8 cellular contexts compared by ENCODE assay signal in the genomic region with DNA sequence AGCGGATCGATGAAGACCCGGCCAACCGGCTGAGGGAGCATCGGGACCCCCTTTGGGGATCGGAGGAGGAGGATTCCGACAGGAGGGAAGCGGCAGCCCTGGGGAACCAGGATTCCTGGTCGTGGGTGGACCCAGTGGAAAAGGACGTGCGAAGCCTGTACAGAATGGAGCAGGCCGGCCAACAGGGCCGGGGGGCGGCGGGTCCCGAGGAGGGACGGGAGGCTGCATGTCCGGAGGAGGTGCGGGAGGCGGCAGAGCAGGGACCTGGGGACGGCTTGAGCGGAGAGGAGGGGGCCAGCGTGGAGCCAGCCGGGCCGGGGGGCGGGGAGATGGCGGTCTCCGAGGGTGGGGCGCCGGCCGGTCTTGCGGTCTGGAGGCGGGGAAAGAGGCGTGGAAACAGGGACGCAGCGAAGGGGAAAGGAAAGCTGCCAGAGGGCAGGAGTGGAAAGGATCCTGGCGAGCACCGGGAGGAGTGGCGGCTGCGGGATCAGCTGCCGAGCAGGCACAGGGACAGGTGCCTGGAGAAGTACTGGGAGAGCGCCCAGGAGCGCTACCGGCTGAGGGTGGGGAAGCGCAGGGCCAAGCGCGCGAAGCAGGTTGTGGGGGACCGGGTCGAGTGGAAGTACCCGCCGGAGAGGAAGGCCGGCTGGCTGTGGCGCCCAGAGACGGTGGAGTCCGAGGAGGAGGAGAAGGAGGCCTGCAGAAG. TPM values are rescaled to one million over a fixed set of nuclear protein-coding genes. Genes with fewer than 3 reads are reported as not detected.
DNase-seq lines count a peak whose midpoint lies in the region; ATAC-seq and TF ChIP-seq lines count a peak whose summit lies in the region.

Gene ANO5, plus strand, starts transcription at position 444 of the 706 bp plus-strand sequence. CDS start 408 bp downstream, outside the sequence.

- CTCF ChIA-PET in activated naive CD4-positive, alpha-beta T cell treated with anti-CD3 and anti-CD28 coated beads, Interleukin-2, amount 10 ng/mL, durations not matched to agents 7 days and 5 days (lab: Charles Lee), result no interaction called here

- peak within 1 kb of the TSS; percentile 64 for H3K4me3 ChIP-seq in colonic mucosa

- peak within 1 kb of the TSS; percentile 58 to 66 for H3K9ac ChIP-seq in colonic mucosa (ENCODE audit: low read depth in 2 of 2, low read length in 2 of 2)

- peak within 1 kb of the TSS; percentile 37 for H3K27ac ChIP-seq in colonic mucosa

- H3K27me3 Mint-ChIP-seq in activated naive CD4-positive, alpha-beta T cell treated with anti-CD3 and anti-CD28 coated beads, Interleukin-2, amount 10 ng/mL, durations not matched to agents 7 days and 5 days, result peaks cover 24% of the 10 kb centered on the region

- ATAC-seq in HG02938 (IDR thresholded peaks at IDR 0.05; ENCODE audit: unreplicated experiment), result peak; percentile 28
- peak; percentile 93 for ATAC-seq in left lobe of liver
- peak; percentile 48 for ATAC-seq in stimulated activated effector memory CD8-positive, alpha-beta T cell treated with anti-CD3 and anti-CD28 coated beads, Interleukin-12 subunit alpha, Interleukin-12 subunit beta, amount 100 ng/mL, for 72 hours
- no peak for ATAC-seq in HG03521 (IDR thresholded peaks at IDR 0.05; ENCODE audit: unreplicated experiment)

- no peaks in the 10 kb centered on the region for H3K4me1 ChIP-seq in colonic mucosa

- no peak for TF ChIP-seq CTCF in colonic mucosa (IDR thresholded peaks at IDR 0.05)

- intact Hi-C loops in colonic mucosa (cut with DNase I), result no loop called here

- no peaks in the 10 kb centered on the region for H3K9me3 Mint-ChIP-seq in activated naive CD4-positive, alpha-beta T cell treated with anti-CD3 and anti-CD28 coated beads, Interleukin-2, amount 10 ng/mL, durations not matched to agents 7 days and 5 days
- peaks cover 12% of the 10 kb centered on the region for H3K9me3 Mint-ChIP-seq in stimulated activated effector memory CD8-positive, alpha-beta T cell treated with anti-CD3 and anti-CD28 coated beads, Interleukin-12 subunit alpha, Interleukin-12 subunit beta, amount 100 ng/mL, for 72 hours

- no peaks in the 10 kb centered on the region for H3K36me3 Mint-ChIP-seq in activated naive CD4-positive, alpha-beta T cell treated with anti-CD3 and anti-CD28 coated beads, Interleukin-2, amount 10 ng/mL, durations not matched to agents 7 days and 5 days
- no peaks in the 10 kb centered on the region for H3K36me3 Mint-ChIP-seq in stimulated activated effector memory CD8-positive, alpha-beta T cell treated with anti-CD3 and anti-CD28 coated beads, Interleukin-12 subunit alpha, Interleukin-12 subunit beta, amount 100 ng/mL, for 72 hours

- H3K9me3 ChIP-seq in colonic mucosa, result no peaks in the 10 kb centered on the region

- no peak for DNase-seq in activated naive CD4-positive, alpha-beta T cell treated with anti-CD3 and anti-CD28 coated beads, Interleukin-2, amount 10 ng/mL, durations not matched to agents 7 days and 5 days
- no peak for DNase-seq in activated naive CD4-positive, alpha-beta T cell treated with anti-CD3 and anti-CD28 coated beads, Interleukin-2, amount 50 U/mL, for 16 hours
- DNase-seq in NCI-H748 treated with DMSO at 0.1 percent for 48 hours (lab: John Stamatoyannopoulos, UW) (peak; percentile 26), colonic mucosa (peak; percentile 88), left lobe of liver (ENCODE audit: low spot score) (peak; percentile 87)
- no peak for DNase-seq in stimulated activated effector memory CD8-positive, alpha-beta T cell treated with anti-CD3 and anti-CD28 coated beads, Interleukin-12 subunit alpha, Interleukin-12 subunit beta, amount 100 ng/mL, for 72 hours (ENCODE audit: low spot score in 2 of 2)

- H3K36me3 ChIP-seq in colonic mucosa, result no peaks in the 10 kb centered on the region

- no peak within 1 kb of the TSS for H3K27ac Mint-ChIP-seq in activated naive CD4-positive, alpha-beta T cell treated with anti-CD3 and anti-CD28 coated beads, Interleukin-2, amount 10 ng/mL, durations not matched to agents 7 days and 5 days
- H3K27ac Mint-ChIP-seq in stimulated activated effector memory CD8-positive, alpha-beta T cell treated with anti-CD3 and anti-CD28 coated beads, Interleukin-12 subunit alpha, Interleukin-12 subunit beta, amount 100 ng/mL, for 72 hours, result no peak within 1 kb of the TSS

- H3K27me3 ChIP-seq in colonic mucosa, result no peaks in the 10 kb centered on the region

- H3K4me1 Mint-ChIP-seq in activated naive CD4-positive, alpha-beta T cell treated with anti-CD3 and anti-CD28 coated beads, Interleukin-2, amount 10 ng/mL, durations not matched to agents 7 days and 5 days, result peaks cover 7% of the 10 kb centered on the region
- peaks cover 5% of the 10 kb centered on the region for H3K4me1 Mint-ChIP-seq in stimulated activated effector memory CD8-positive, alpha-beta T cell treated with anti-CD3 and anti-CD28 coated beads, Interleukin-12 subunit alpha, Interleukin-12 subunit beta, amount 100 ng/mL, for 72 hours

- peak within 1 kb of the TSS; percentile 37 for H3K4me3 Mint-ChIP-seq in activated naive CD4-positive, alpha-beta T cell treated with anti-CD3 and anti-CD28 coated beads, Interleukin-2, amount 10 ng/mL, durations not matched to agents 7 days and 5 days
- peak within 1 kb of the TSS; percentile 37 for H3K4me3 Mint-ChIP-seq in stimulated activated effector memory CD8-positive, alpha-beta T cell treated with anti-CD3 and anti-CD28 coated beads, Interleukin-12 subunit alpha, Interleukin-12 subunit beta, amount 100 ng/mL, for 72 hours

RNA-seq across cellular contexts. Expression of gene ANO5, which starts in this region (rescaled TPM):
- 1 to 10 TPM; 7.5 to 8.2 TPM for total RNA-seq in colonic mucosa
- 2.0 TPM for total RNA-seq in left lobe of liver

Comparison
In these comparisons a context has a peak if more than half of its experiments do, and no peak if none do; other contexts are left out.
1. DNase-seq: peak in NCI-H748 treated with DMSO at 0.1 percent for 48 hours (single experiment), colonic mucosa (single experiment) and left lobe of liver (single experiment); none in activated naive CD4-positive, alpha-beta T cell treated with anti-CD3 and anti-CD28 coated beads, Interleukin-2, amount 10 ng/mL, durations not matched to agents 7 days and 5 days (single experiment), activated naive CD4-positive, alpha-beta T cell treated with anti-CD3 and anti-CD28 coated beads, Interleukin-2, amount 50 U/mL, for 16 hours (single experiment) and stimulated activated effector memory CD8-positive, alpha-beta T cell treated with anti-CD3 and anti-CD28 coated beads, Interleukin-12 subunit alpha, Interleukin-12 subunit beta, amount 100 ng/mL, for 72 hours (0 of 2).